ENCODE assay signal across 1 cellular context in genomic region chr15:45298964-45299378, GRCh38.
A peak's percentile ranks its signal among the peaks of the same experiment; 100 is the strongest.
TF ChIP-seq lines count a peak whose summit lies in the region.

No MANE protein-coding gene starts in this region.

TF ChIP-seq in HepG2, 621 proteins besides CTCF, POLR2A, EP300 and RAD21 (continued from another document):
- TF ChIP-seq ZNF317 (CRISPR knock-in tag; IDR thresholded peaks at IDR 0.05) (peak; percentile 52; the same call in 1 of the 2 replicates), KDM6A (CRISPR knock-in tag; IDR thresholded peaks at IDR 0.05; ENCODE audit: low read depth) (peak; percentile 89), HOXA3 (CRISPR knock-in tag; IDR thresholded peaks at IDR 0.05) (peak; percentile 50; the same call in 1 of the 2 replicates), RXRA (CRISPR knock-in tag; IDR thresholded peaks at IDR 0.05) (peak; percentile 22; the same call in 1 of the 2 replicates), YEATS2 (CRISPR knock-in tag; IDR thresholded peaks at IDR 0.05; ENCODE audit: borderline replicate concordance) (peak; percentile 46; the same call in 1 of the 2 replicates), AHDC1 (CRISPR knock-in tag; IDR thresholded peaks at IDR 0.05; ENCODE audit: borderline replicate concordance) (peak; percentile 94; the same call in 1 of the 2 replicates), ZNF605 (CRISPR knock-in tag; IDR thresholded peaks at IDR 0.05) (0 out of 2 replicates have a peak, but pooled peaks have one; percentile 32), DRAP1 (CRISPR knock-in tag; IDR thresholded peaks at IDR 0.05) (peak; percentile 64), BCL6 (CRISPR knock-in tag; IDR thresholded peaks at IDR 0.05) (peak; percentile 72), ZBTB25 (CRISPR knock-in tag; IDR thresholded peaks at IDR 0.05) (0 out of 2 replicates have a peak, but pooled peaks have one; percentile 61), ZMYM2 (CRISPR knock-in tag; IDR thresholded peaks at IDR 0.05) (peak; percentile 91), ZMYM4 (CRISPR knock-in tag; IDR thresholded peaks at IDR 0.05) (peak; percentile 97)
TF ChIP-seq in HepG2: peak in this region for 152; not testable (repeated sequence) for 469.
